ENCODE assay signal across 8 cellular contexts in the genomic region with DNA sequence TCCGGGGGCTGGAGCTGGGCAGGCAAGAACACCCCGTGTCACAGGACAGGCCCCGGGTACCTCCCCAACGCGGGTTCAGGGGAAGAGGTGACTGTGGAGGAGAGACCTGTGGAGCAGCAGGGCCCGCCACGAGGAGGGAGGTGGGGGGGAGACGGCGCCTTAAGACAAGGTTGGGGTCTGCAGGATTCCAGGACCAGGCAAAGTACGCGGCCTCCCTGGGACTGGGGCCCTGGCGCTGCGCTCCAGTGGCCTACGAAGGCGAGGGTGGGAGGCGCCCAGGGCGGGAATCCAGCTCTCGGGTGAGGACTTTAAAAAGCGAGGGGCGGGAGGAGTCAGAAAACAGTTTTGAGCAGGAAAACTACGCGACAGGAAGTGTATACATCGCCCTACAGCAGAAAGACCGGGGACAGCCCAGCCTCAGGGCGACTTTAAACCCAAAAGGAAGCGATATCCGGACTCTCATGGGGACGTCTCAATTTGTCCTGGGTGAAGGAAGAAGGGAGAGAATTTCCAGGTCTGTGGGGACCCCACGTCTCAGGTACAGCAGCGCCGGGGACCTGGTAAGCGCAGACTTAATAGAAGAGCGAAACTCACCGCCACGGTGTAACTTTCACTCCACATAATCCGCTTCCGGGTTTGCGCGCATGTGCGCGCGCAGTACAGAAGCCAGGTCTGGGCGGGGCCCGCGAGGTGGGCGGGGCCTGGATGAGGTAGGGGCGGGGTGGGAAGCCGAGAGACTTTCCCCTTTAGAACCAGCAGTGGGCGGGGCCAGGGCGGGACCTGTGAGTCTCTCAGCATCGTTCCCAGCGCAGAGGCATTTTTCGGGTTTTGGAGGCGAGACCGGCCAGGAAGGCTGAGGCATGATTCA. TPM values are rescaled to one million over a fixed set of nuclear protein-coding genes. Genes with fewer than 3 reads are reported as not detected.
A peak's percentile ranks its signal among the peaks of the same experiment; 100 is the strongest.
DNase-seq lines count a peak whose midpoint lies in the region; ATAC-seq and TF ChIP-seq lines count a peak whose summit lies in the region.

A gene (minus strand): TSS at position 638 of the 868 bp plus-strand sequence.

- H3K27me3 Mint-ChIP-seq in HFFc6 (ENCODE audit: insufficient read depth) (peaks cover 5% of the 10 kb centered on the region; the same call in 1 of the 2 replicates), type B pancreatic cell (no peaks in the 10 kb centered on the region)

- H3K4me1 Mint-ChIP-seq in HFFc6 (ENCODE audit: low read depth), result peaks cover 41% of the 10 kb centered on the region
- H3K4me1 Mint-ChIP-seq in type B pancreatic cell (ENCODE audit: unreplicated experiment), result peaks cover 27% of the 10 kb centered on the region

- H3K9me3 ChIP-seq in heart right ventricle, result peaks cover 0 to 12% (median 0%) of the 10 kb centered on the region in 11 donors

- H3K4me1 ChIP-seq in heart right ventricle, result peaks cover 0 to 23% (median 14%) of the 10 kb centered on the region in 9 donors

- WGBS in adipose tissue, 3 donors, result 0 to 1% (median 1%) methylated on average over 54 to 55 of the region's 55 CpGs
- WGBS in heart right ventricle, 2 donors, result 0 to 1% methylated on average over 55 of the region's 55 CpGs

- DNase-seq in GDM1 (lab: John Stamatoyannopoulos, UW), result peak; percentile 84
- peak; percentile 88 for DNase-seq in HFFc6
- DNase-seq in NCI-H1092 (lab: John Stamatoyannopoulos, UW), result peak; percentile 76
- DNase-seq in T follicular helper cell (ENCODE audit: low read depth), result peak; percentile 98
- DNase-seq in heart right ventricle, result peak; percentile 98
- peak; percentile 88 to 99 (median 94) for DNase-seq in posterior cingulate gyrus
- peak; percentile 97 for DNase-seq in type B pancreatic cell (ENCODE audit: extremely low spot score, unreplicated experiment)

- peak within 1 kb of the TSS; percentile 98 for H3K27ac Mint-ChIP-seq in HFFc6
- peak within 1 kb of the TSS; percentile 100 for H3K27ac Mint-ChIP-seq in type B pancreatic cell

- H3K27ac ChIP-seq in adipose tissue (ENCODE audit: low read depth, low read length) (peak within 1 kb of the TSS; percentile 3), heart right ventricle (peak within 1 kb of the TSS; percentile 66 to 94 (median 86))

- no peak for TF ChIP-seq CTCF in HFFc6 (IDR thresholded peaks at IDR 0.05)
- no peak for TF ChIP-seq CTCF in heart right ventricle (IDR thresholded peaks at IDR 0.05)
- no peak for TF ChIP-seq CTCF in type B pancreatic cell (conservative IDR thresholded peaks at IDR 0.05)

- H3K4me3 ChIP-seq in heart right ventricle, result peak within 1 kb of the TSS; percentile 51 to 91 (median 74)

- ATAC-seq in heart right ventricle, result peak; percentile 99 to 100 (median 99)

- H3K36me3 Mint-ChIP-seq in HFFc6 (ENCODE audit: low read depth), result peaks cover 43% of the 10 kb centered on the region
- peaks cover 9% of the 10 kb centered on the region for H3K36me3 Mint-ChIP-seq in type B pancreatic cell

- H3K36me3 ChIP-seq in heart right ventricle, result peaks cover 0 to 21% (median 0%) of the 10 kb centered on the region in 9 donors

- H3K4me3 Mint-ChIP-seq in HFFc6 (peak within 1 kb of the TSS; percentile 97), type B pancreatic cell (peak within 1 kb of the TSS; percentile 98)

- H3K9me3 Mint-ChIP-seq in HFFc6 (peaks cover 10% of the 10 kb centered on the region; the same call in 1 of the 2 replicates), type B pancreatic cell (peaks cover 6% of the 10 kb centered on the region)

- no peaks in the 10 kb centered on the region for H3K27me3 ChIP-seq in heart right ventricle

- intact Hi-C loops in heart right ventricle (cut with DNase I), result loop anchor here in 3 of 10 donors (5.0 to 10.0 kb wide), 2 partner anchors 54 to 97 kb away; a partner anchor contains a TSS
- intact Hi-C loops in posterior cingulate gyrus (cut with DNase I), result loop anchor here (5.0 kb wide), 1 partner anchor 54 kb away; no protein-coding TSS in a partner anchor

RNA-seq across cellular contexts. Expression of the gene that starts here (rescaled TPM):
- 10 to 100 TPM; 22.8 to 31.1 (median 26.0) TPM for total RNA-seq in HFFc6 (2021; fragmentation: NEBNext Ultra II Directional; extraction: Animal tissue kit (Norgen Biotek cat#: 25700))
- polyA plus RNA-seq in adipose tissue (10 to 100 TPM; 16.2 to 39.8 (median 22.6) TPM), heart right ventricle (10 to 100 TPM; 10.7 to 89.3 TPM)
- total RNA-seq in heart right ventricle (10 to 100 TPM; 10.3 to 21.4 (median 16.7) TPM), type B pancreatic cell (ENCODE audit: low replicate concordance) (76.2 and 81.0 TPM in 2 replicates)

Comparison
In these comparisons a context has a peak if more than half of its experiments do, and no peak if none do; other contexts are left out.
1. Peak in every context shown above with its lines: DNase-seq, ATAC-seq, H3K4me3 ChIP-seq and H3K27ac ChIP-seq.